10 cellular contexts compared by ENCODE assay signal in the genomic region with DNA sequence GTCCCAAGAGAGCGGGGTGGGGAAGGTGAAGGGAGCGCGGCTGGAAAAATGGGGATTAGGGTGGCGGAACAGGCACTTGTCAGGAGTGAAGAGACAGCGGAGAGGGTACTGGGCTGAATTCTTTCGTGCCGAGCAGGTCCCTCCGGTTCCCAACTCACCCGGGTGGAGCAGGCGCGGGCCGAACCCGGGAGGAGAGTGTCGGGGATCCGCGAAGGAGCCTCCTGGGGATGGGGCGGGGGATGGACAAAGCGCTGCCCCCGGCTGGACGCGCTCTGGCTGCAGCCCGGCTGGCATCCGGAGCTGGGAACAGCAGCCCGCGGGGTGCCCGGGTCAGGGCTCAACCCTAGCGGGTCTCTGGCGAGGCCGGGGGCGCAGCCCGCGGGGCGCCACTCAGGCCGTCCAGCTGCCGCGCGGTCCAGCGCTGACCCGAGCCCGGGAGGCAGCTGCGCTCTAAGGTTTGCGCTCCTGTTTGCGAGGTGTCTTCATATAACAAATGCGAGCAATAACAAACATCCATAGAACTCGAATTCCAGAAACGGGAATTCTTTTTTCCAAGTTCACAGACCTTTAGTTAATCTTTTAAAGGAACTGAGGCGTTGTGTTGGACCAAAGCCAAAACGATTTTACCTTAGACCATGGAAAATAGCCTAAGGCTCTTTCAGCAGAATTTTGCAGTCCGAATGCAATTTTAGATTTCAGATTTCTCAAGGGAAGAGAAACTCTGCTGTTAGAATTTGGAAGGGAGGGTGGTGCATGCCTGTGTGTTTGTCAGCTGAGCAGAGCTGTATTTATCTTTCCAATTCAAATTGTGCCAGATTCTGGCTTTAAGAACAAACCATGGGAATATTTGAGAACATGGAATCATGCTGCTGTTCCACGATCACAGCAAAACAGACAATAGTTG. TPM values are rescaled to one million over a fixed set of nuclear protein-coding genes. Genes with fewer than 3 reads are reported as not detected.
DNase-seq lines count a peak whose midpoint lies in the region; ATAC-seq and TF ChIP-seq lines count a peak whose summit lies in the region.
"Had no signal": no experiment of that assay in that cellular context is flagged by ENCODE, and none has a peak within 500 bp of the region (broad histone marks: within the 10 kb centered on the region; RNA-seq: fewer than 3 reads in every experiment).

No MANE protein-coding gene starts in this region.

- H3K9me3 ChIP-seq in iPS-15b (ENCODE audit: control insufficient read depth, insufficient read depth, low read length): no peaks in the 10 kb centered on the region
- no peaks in the 10 kb centered on the region for H3K9me3 ChIP-seq in psoas muscle

- in situ Hi-C loops in astrocyte of the cerebellum (cut with HindIII; ENCODE audit: low sequenced_read_pairs): loop anchor here (25.0 kb wide), 1 partner anchor 857 kb away; no protein-coding TSS in a partner anchor
- in situ Hi-C loops in KBM-7 (cut with MboI; ENCODE audit: low pct_unique_long_range_greater_than_20kb, low sequenced_read_pairs): no loop called here

- DNase-seq in ELF-1 (ENCODE audit: low read depth, low spot score): peak; percentile 30
- no peak for DNase-seq in astrocyte of the cerebellum (ENCODE audit: low read depth)
- peak in 1 of 2 donors; percentile 49 for DNase-seq in psoas muscle
- no peak for DNase-seq in NCI-H526 (lab: John Stamatoyannopoulos, UW)
- no peak for DNase-seq in KBM-7
- no peak for DNase-seq in NCI-H446 (lab: John Stamatoyannopoulos, UW)
- DNase-seq: NCI-H226 had no signal

- H3K4me3 ChIP-seq in astrocyte of the cerebellum (ENCODE audit: low read depth, low read length) (peak overlapping the region; percentile 48), iPS-15b (ENCODE audit: low read depth, low read length) (peak overlapping the region; percentile 78), psoas muscle (peak overlapping the region; percentile 60)

- H3K9ac ChIP-seq in iPS-15b (ENCODE audit: low read depth, low read length): peak overlapping the region; percentile 67

- no peaks in the 10 kb centered on the region for H3K4me1 ChIP-seq in iPS-15b (ENCODE audit: control insufficient read depth, insufficient read depth, low read length)
- no peaks in the 10 kb centered on the region for H3K4me1 ChIP-seq in psoas muscle

- H3K27me3 ChIP-seq in iPS-15b (ENCODE audit: control insufficient read depth, insufficient read depth, low read length) (peaks cover 38% of the 10 kb centered on the region), psoas muscle (ENCODE audit: insufficient read depth in 3 of 3, low read length in 2 of 3) (peaks cover 3 to 38% (median 12%) of the 10 kb centered on the region in 3 donors)

- TF ChIP-seq CTCF in astrocyte of the cerebellum (IDR thresholded peaks at IDR 0.05; ENCODE audit: low read depth, low read length, missing control alignments): no peak
- no peak for TF ChIP-seq CTCF in psoas muscle (IDR thresholded peaks at IDR 0.05)

- ATAC-seq in psoas muscle (peak in 1 of 4 donors; percentile 15), HG02678 (IDR thresholded peaks at IDR 0.05; ENCODE audit: unreplicated experiment) (no peak)

- H3K27ac ChIP-seq in psoas muscle: no peak overlapping the region

- intact Hi-C loops in psoas muscle (cut with DNase I): no loop called here

- H3K36me3 ChIP-seq in iPS-15b (ENCODE audit: control insufficient read depth, insufficient read depth, low read length) (no peaks in the 10 kb centered on the region), psoas muscle (ENCODE audit: insufficient read depth in 1 of 2, low read depth in 1 of 2) (no peaks in the 10 kb centered on the region)

- WGBS in psoas muscle, 3 donors: 1% methylated on average over 46 to 50 of the region's 50 CpGs

RNA-seq across cellular contexts. Expression of a gene that starts 0.7 kb away (rescaled TPM):
- under 1 TPM in 2 of 4 donors, not detected in 2; 0.11 to 0.19 TPM for total RNA-seq in psoas muscle
- under 1 TPM; 0.05 to 0.23 (median 0.13) TPM for polyA plus RNA-seq in psoas muscle
- total RNA-seq: Daoy had no signal

RNA-seq across cellular contexts. Expression of a gene that starts 12.0 kb away (rescaled TPM):
- total RNA-seq in psoas muscle: 1 to 10 TPM in 1 of 4 donors, under 1 TPM in 3; 0.55 to 1.2 (median 0.71) TPM
- under 1 TPM; 0.29 to 0.80 (median 0.51) TPM for polyA plus RNA-seq in psoas muscle
